ENCODE assay signal across 8 cellular contexts in the genomic region with DNA sequence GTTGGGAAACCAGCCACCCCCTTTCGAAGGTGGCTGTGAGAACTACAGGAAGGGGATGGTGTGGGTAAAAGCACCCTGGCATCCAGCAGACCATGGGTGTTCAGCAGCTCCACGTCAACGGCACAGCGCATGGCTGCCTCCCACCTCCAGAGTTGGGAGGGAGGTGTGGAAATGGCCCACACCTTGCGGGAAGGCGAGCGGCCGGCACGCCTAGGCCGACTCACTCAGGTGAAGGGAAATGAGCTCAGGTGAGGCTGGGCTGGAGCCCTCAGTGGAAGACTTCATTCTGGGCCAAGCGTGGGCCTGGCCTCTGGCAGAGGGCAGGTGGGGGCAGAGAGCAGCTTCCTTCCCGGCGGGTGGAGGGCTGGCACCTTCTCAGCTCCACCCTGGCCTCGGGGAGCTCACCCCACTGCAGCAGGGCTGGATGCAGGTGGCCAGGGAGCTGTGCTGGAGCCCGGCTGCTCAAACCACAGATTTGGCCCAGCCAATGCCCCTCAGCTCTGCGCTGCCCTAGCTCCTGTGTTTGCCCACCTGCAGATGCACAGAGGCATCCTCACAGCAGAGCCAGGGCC. TPM values are rescaled to one million over a fixed set of nuclear protein-coding genes. Genes with fewer than 3 reads are reported as not detected.
DNase-seq lines count a peak whose midpoint lies in the region; ATAC-seq and TF ChIP-seq lines count a peak whose summit lies in the region.

No MANE protein-coding gene starts in this region.

- H3K27me3 ChIP-seq in A673 (replicated peaks; ENCODE audit: insufficient read depth, low read depth, low read length, poor library complexity), result no peaks in the 10 kb centered on the region
- H3K27me3 ChIP-seq in Peyer's patch, result no peaks in the 10 kb centered on the region
- H3K27me3 ChIP-seq in dorsolateral prefrontal cortex, result no peaks in the 10 kb centered on the region

- TF ChIP-seq CTCF in A673 (conservative IDR thresholded peaks at IDR 0.05; ENCODE audit: low read depth, low read length), result no peak
- no peak for TF ChIP-seq CTCF in GM20000 (IDR thresholded peaks at IDR 0.05; ENCODE audit: extremely low read depth, missing control alignments)
- no peak for TF ChIP-seq CTCF in Peyer's patch (IDR thresholded peaks at IDR 0.05)
- TF ChIP-seq CTCF in dorsolateral prefrontal cortex (IDR thresholded peaks at IDR 0.05 in 54 of 56, conservative IDR thresholded peaks at IDR 0.05 in 2 of 56; ENCODE audit: low read depth in 1 of 56, partially characterized antibody in 56 of 56), result no peak

- no peak for TF ChIP-seq POLR2A in Peyer's patch (IDR thresholded peaks at IDR 0.05)

- H3K4me3 ChIP-seq in A673 (ENCODE audit: low read depth, low read length, poor library complexity, severe bottlenecking) (no peak overlapping the region), Peyer's patch (peak overlapping the region; percentile 9 to 31 (median 26)), dorsolateral prefrontal cortex (peak overlapping the region in 3 of 59 donors; percentile 1 to 21 (median 8))

- ATAC-seq in GM19023 (IDR thresholded peaks at IDR 0.05; ENCODE audit: unreplicated experiment), result no peak

- CTCF ChIA-PET in A673 (lab: Charles Lee), result interaction anchor here (0.6 to 2.0 kb wide), 4 partner anchors 14 to 146 kb away, joined by 3 to 10 read pairs (median 6); no protein-coding TSS in a partner anchor

- BruUV-seq in A673 (replicated peaks; lab: Mats Ljungman, UMichigan), result no TSS peak

- H3K4me1 ChIP-seq in A673 (ENCODE audit: insufficient read depth, low read length, poor library complexity, severe bottlenecking), result peaks cover 48% of the 10 kb centered on the region
- peaks cover 0 to 45% (median 26%) of the 10 kb centered on the region in 4 donors for H3K4me1 ChIP-seq in Peyer's patch

- intact Hi-C loops in A673 (cut with micrococcal nuclease; ENCODE audit: unreplicated experiment) (no loop called here), dorsolateral prefrontal cortex (cut with DNase I) (no loop called here)

- H3K36me3 ChIP-seq in A673 (ENCODE audit: insufficient read depth, low read length, poor library complexity, severe bottlenecking) (no peaks in the 10 kb centered on the region), Peyer's patch (no peaks in the 10 kb centered on the region)

- POLR2A ChIA-PET in A673 (lab: Charles Lee; ENCODE audit: low non-redundant PET), result no interaction called here

- H3K9me3 ChIP-seq in A673 (ENCODE audit: low read depth, low read length, poor library complexity, severe bottlenecking) (no peaks in the 10 kb centered on the region), Peyer's patch (no peaks in the 10 kb centered on the region)

- DNase-seq in A673 (ENCODE audit: low spot score) (no peak), GM20000 (ENCODE audit: low spot score) (peak; percentile 28), Peyer's patch (peak in 2 of 3 donors; percentile 58 to 65), dorsolateral prefrontal cortex (no peak), putamen (ENCODE audit: low spot score) (no peak), superior temporal gyrus (ENCODE audit: extremely low spot score) (no peak)
- peak; percentile 31 to 44 for DNase-seq in stimulated activated CD4-positive, alpha-beta T cell treated with anti-CD3 and anti-CD28 coated beads, Interleukin-2, amount 100 ng/mL, for 24 hours

- H3K27ac ChIP-seq in A673 (ENCODE audit: low read depth, low read length, poor library complexity, severe bottlenecking), result peak overlapping the region; percentile 80
- peak overlapping the region; percentile 65 to 87 (median 86) for H3K27ac ChIP-seq in Peyer's patch
- peak overlapping the region in 43 of 59 donors; percentile 4 to 82 (median 47) for H3K27ac ChIP-seq in dorsolateral prefrontal cortex

RNA-seq across cellular contexts. Expression of a gene that starts 24.8 kb away (rescaled TPM):
- 18.4 and 23.1 TPM in 2 replicates for total RNA-seq in A673 (2021)
- total RNA-seq in Peyer's patch, result 1 to 10 TPM; 2.8 to 5.8 (median 4.1) TPM
- total RNA-seq in dorsolateral prefrontal cortex, result 100 to 1,000 TPM in 1 of 120 experiments, 10 to 100 TPM in 119; 16.8 to 112 (median 40.4) TPM

RNA-seq across cellular contexts. Expression of a gene that starts 29.3 kb away (rescaled TPM):
- total RNA-seq in A673 (2021) (13.3 and 16.3 TPM in 2 replicates), Peyer's patch (10 to 100 TPM in 1 of 4 donors, 1 to 10 TPM in 3; 1.9 to 14.9 (median 3.8) TPM), dorsolateral prefrontal cortex (10 to 100 TPM; 15.3 to 36.0 (median 21.7) TPM)

Comparison
In these comparisons a context has a peak if more than half of its experiments do, and no peak if none do; other contexts are left out.
1. DNase-seq: peak in GM20000 (single experiment), Peyer's patch (2 of 3) and stimulated activated CD4-positive, alpha-beta T cell treated with anti-CD3 and anti-CD28 coated beads, Interleukin-2, amount 100 ng/mL, for 24 hours (2 of 2); none in A673 (single experiment), dorsolateral prefrontal cortex (0 of 10), putamen (single experiment) and superior temporal gyrus (single experiment).
2. Peak in every context shown above with its lines, with median percentiles within 50 percentile points of each other: H3K27ac ChIP-seq.